8 cellular contexts compared by ENCODE assay signal in the genomic region with DNA sequence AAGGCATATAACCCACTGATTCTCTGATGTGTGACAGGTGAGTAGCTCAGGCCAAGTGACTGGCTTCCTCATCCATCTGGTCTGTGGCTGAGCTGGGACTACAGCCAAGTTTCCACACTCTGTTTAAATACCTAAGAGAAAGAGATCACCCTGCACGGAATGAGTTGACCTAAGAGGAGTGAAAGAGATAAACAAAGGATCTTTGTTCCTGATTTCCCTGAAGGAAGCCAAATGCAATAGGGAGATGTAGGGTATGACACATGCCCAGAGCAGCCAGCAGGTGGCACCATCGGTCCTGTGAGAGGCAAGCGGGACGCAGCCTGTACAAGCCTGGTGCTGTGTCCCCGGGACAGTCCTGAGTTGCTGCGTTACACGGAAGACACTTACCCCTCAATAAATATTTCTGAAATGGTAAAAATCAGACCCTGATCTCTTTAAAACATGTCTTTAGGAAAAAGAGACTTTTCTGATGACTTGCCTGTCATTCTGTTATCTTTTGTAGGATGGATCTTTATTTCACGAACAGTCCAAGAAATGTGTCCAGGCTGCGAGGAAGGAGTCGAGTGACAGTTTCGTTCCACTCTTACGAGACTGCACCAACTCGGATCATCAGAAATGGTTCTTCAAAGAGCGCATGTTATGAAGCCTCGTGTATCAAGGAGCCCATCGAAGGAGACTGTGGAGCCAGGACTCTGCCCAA. TPM values are rescaled to one million over a fixed set of nuclear protein-coding genes. Genes with fewer than 3 reads are reported as not detected.
DNase-seq lines count a peak whose midpoint lies in the region; ATAC-seq and TF ChIP-seq lines count a peak whose summit lies in the region.

No MANE protein-coding gene starts in this region.

- H3K36me3 ChIP-seq in kidney epithelial cell (ENCODE audit: control insufficient read depth, insufficient read depth, low read length): no peaks in the 10 kb centered on the region

- H3K27me3 ChIP-seq in kidney epithelial cell (ENCODE audit: control insufficient read depth, insufficient read depth, low read length): no peaks in the 10 kb centered on the region

- ATAC-seq in GM18502 (IDR thresholded peaks at IDR 0.05; ENCODE audit: poor library complexity, unreplicated experiment) (peak; percentile 91), HG03039 (IDR thresholded peaks at IDR 0.05; ENCODE audit: unreplicated experiment) (peak; percentile 70)

- TF ChIP-seq CTCF in 22Rv1 (IDR thresholded peaks at IDR 0.05) (peak; percentile 94), kidney epithelial cell (IDR thresholded peaks at IDR 0.05; ENCODE audit: insufficient read depth, low read length, poor library complexity, severe bottlenecking) (peak; percentile 94)

- H3K27ac ChIP-seq in 22Rv1: no peak overlapping the region

- peak; percentile 78 for DNase-seq in NCI-H2227 (lab: John Stamatoyannopoulos, UW; ENCODE audit: unreplicated experiment)
- DNase-seq in activated CD4-positive, CD25-positive, alpha-beta regulatory T cell treated with anti-CD3 and anti-CD28 coated beads, Interleukin-2, amount 50 U/mL, for 16 hours (ENCODE audit: low read depth, low spot score): peak; percentile 38
- peak; percentile 46 for DNase-seq in central memory CD4-positive, alpha-beta T cell
- peak; percentile 93 for DNase-seq in kidney epithelial cell (ENCODE audit: low read depth)
- DNase-seq in stimulated activated CD4-positive, alpha-beta T cell treated with anti-CD3 and anti-CD28 coated beads, Interleukin-15, amount 100 ng/mL, for 24 hours: peak; percentile 89

- H3K4me3 ChIP-seq in kidney epithelial cell (ENCODE audit: low read depth, low read length): no peak overlapping the region

RNA-seq across cellular contexts. Expression of gene GALNT12, which starts 41.1 kb away (rescaled TPM):
- total RNA-seq in kidney epithelial cell: 10.2 and 11.5 TPM in 2 replicates

RNA-seq across cellular contexts. Expression of gene ANKS6, which starts 52.2 kb away (rescaled TPM):
- 25.7 and 25.8 TPM in 2 replicates for total RNA-seq in kidney epithelial cell

Comparison
In these comparisons a context has a peak if more than half of its experiments do, and no peak if none do; other contexts are left out.
1. DNase-seq: peak in every context shown above with its lines; median percentile 93 in kidney epithelial cell; 89 in stimulated activated CD4-positive, alpha-beta T cell treated with anti-CD3 and anti-CD28 coated beads, Interleukin-15, amount 100 ng/mL, for 24 hours; 78 in NCI-H2227; 46 in central memory CD4-positive, alpha-beta T cell; 38 in activated CD4-positive, CD25-positive, alpha-beta regulatory T cell treated with anti-CD3 and anti-CD28 coated beads, Interleukin-2, amount 50 U/mL, for 16 hours.